ENCODE assay signal across 22 cellular contexts in the genomic region with DNA sequence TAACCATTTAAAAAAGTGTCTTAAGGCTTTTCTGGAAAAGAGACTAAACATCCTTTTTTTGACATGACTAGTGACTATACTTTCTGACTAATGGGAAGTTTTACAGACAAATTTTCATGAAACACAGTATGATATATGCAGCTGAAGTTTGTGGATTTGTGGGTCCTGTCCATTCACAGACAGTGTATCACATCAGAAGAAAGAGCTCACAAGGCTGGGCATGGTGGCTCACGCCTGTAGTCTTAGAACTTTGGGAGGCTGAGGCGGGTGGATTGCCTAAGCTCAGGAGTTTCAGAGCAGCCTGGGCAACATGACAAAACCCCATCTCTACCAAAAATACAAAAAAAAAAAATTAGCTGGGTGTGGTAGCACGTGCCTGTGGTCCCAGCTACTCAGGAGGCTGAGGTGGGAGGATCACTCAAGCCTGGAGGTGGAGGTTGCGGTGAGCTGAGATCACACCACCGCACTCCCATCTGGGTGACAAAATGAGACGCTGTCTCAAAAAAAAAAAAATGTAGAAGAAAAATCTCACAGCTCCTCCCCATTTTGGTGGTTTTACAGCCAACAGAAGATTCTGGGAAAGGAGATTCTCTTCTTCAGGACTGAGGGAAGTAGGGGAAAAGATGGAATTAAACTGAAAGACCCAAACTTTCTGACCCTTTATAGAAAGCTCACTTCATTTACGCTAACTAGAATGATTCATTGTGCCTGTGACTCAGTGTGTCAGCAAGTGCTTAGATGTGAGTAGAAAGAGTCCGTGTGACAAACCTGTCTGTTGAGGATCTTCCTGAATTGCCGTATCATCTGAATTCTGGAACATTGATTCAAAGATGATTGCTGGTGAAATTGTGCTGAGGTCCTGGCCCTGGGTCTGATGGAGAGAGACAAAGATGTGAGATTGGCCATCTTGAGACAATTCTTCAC. TPM values are rescaled to one million over a fixed set of nuclear protein-coding genes. Genes with fewer than 3 reads are reported as not detected.
DNase-seq lines count a peak whose midpoint lies in the region; ATAC-seq, FAIRE-seq and TF ChIP-seq lines count a peak whose summit lies in the region.
"Had no signal": no experiment of that assay in that cellular context is flagged by ENCODE, and none has a peak within 500 bp of the region (broad histone marks: within the 10 kb centered on the region; RNA-seq: fewer than 3 reads in every experiment).

No MANE protein-coding gene starts in this region.

- peaks cover 86% of the 10 kb centered on the region for H3K36me3 Mint-ChIP-seq in activated T-cell treated with anti-CD3 and anti-CD28 coated beads, Interleukin-2, amount 50 U/mL, for 24 hours (ENCODE audit: low read depth)
- peaks cover 15% of the 10 kb centered on the region for H3K36me3 Mint-ChIP-seq in T-helper 17 cell (ENCODE audit: low read depth)
- H3K36me3 Mint-ChIP-seq in natural killer cell treated with Interleukin-12 subunit alpha and Interleukin-12 subunit beta and Interleukin-15 and Interleukin-18, amount 100 ng/mL, for 72 hours = peaks cover 18% of the 10 kb centered on the region

- TF ChIP-seq POLR2A in Peyer's patch (IDR thresholded peaks at IDR 0.05) = no peak

- H3K9me3 ChIP-seq in T-helper 17 cell (ENCODE audit: control insufficient read depth, low read length, poor library complexity, severe bottlenecking) = no peaks in the 10 kb centered on the region
- no peaks in the 10 kb centered on the region for H3K9me3 ChIP-seq in Peyer's patch
- H3K9me3 ChIP-seq: BLaER1 treated with 17β-estradiol and CSF1 and Interleukin-3, amounts not matched to agents 10 nM and 100 nM; tibial nerve had no signal

- no peak overlapping the region for H3K27ac ChIP-seq in Peyer's patch
- H3K27ac ChIP-seq: tibial nerve, WERI-Rb-1 had no signal

- no peaks in the 10 kb centered on the region for H3K9me3 Mint-ChIP-seq in activated T-cell treated with anti-CD3 and anti-CD28 coated beads, Interleukin-2, amount 50 U/mL, for 24 hours
- no peaks in the 10 kb centered on the region for H3K9me3 Mint-ChIP-seq in natural killer cell treated with Interleukin-12 subunit alpha and Interleukin-12 subunit beta and Interleukin-15 and Interleukin-18, amount 100 ng/mL, for 72 hours

- H3K4me3 ChIP-seq in bronchial epithelial cell (ENCODE audit: low read depth, low read length) (no peak overlapping the region), Peyer's patch (no peak overlapping the region)
- H3K4me3 ChIP-seq: BLaER1 treated with 17β-estradiol and CSF1 and Interleukin-3, amounts not matched to agents 10 nM and 100 nM; tibial nerve had no signal

- H3K27me3 ChIP-seq in bronchial epithelial cell (ENCODE audit: control insufficient read depth, insufficient read depth, low read length) (no peaks in the 10 kb centered on the region), Peyer's patch (no peaks in the 10 kb centered on the region)
- H3K27me3 ChIP-seq: BLaER1 treated with 17β-estradiol and CSF1 and Interleukin-3, amounts not matched to agents 10 nM and 100 nM; tibial nerve had no signal

- H3K36me3 ChIP-seq in bronchial epithelial cell (ENCODE audit: control insufficient read depth, insufficient read depth, low read length) (peaks cover 17% of the 10 kb centered on the region), Peyer's patch (peaks cover 0 to 55% (median 0%) of the 10 kb centered on the region in 3 donors)

- intact Hi-C loops in left colon (cut with DNase I, micrococcal nuclease) (no loop called here), left ventricle myocardium superior (cut with micrococcal nuclease) (no loop called here)

- peaks cover 38% of the 10 kb centered on the region for H3K4me1 Mint-ChIP-seq in activated T-cell treated with anti-CD3 and anti-CD28 coated beads, Interleukin-2, amount 50 U/mL, for 24 hours (ENCODE audit: low read depth)
- H3K4me1 Mint-ChIP-seq in T-helper 17 cell = peaks cover 7% of the 10 kb centered on the region
- H3K4me1 Mint-ChIP-seq in natural killer cell treated with Interleukin-12 subunit alpha and Interleukin-12 subunit beta and Interleukin-15 and Interleukin-18, amount 100 ng/mL, for 72 hours (ENCODE audit: low read depth in 2 of 2) = peaks cover 26 to 37% of the 10 kb centered on the region in 2 donors

- no peaks in the 10 kb centered on the region for H3K27me3 Mint-ChIP-seq in activated T-cell treated with anti-CD3 and anti-CD28 coated beads, Interleukin-2, amount 50 U/mL, for 24 hours
- H3K27me3 Mint-ChIP-seq in T-helper 17 cell = no peaks in the 10 kb centered on the region
- no peaks in the 10 kb centered on the region for H3K27me3 Mint-ChIP-seq in natural killer cell treated with Interleukin-12 subunit alpha and Interleukin-12 subunit beta and Interleukin-15 and Interleukin-18, amount 100 ng/mL, for 72 hours

- ATAC-seq in T-helper 17 cell = no peak
- ATAC-seq in natural killer cell treated with Interleukin-12 subunit alpha and Interleukin-12 subunit beta and Interleukin-15 and Interleukin-18, amount 100 ng/mL, for 72 hours = peak; percentile 88 to 89
- no peak for ATAC-seq in left colon
- ATAC-seq in left ventricle myocardium superior = no peak
- ATAC-seq: HCT116 had no signal

- peak overlapping the region; percentile 88 for H3K27ac Mint-ChIP-seq in activated T-cell treated with anti-CD3 and anti-CD28 coated beads, Interleukin-2, amount 50 U/mL, for 24 hours
- peak overlapping the region; percentile 78 for H3K27ac Mint-ChIP-seq in T-helper 17 cell
- peak overlapping the region; percentile 76 to 85 for H3K27ac Mint-ChIP-seq in natural killer cell treated with Interleukin-12 subunit alpha and Interleukin-12 subunit beta and Interleukin-15 and Interleukin-18, amount 100 ng/mL, for 72 hours

- TF ChIP-seq CTCF in bronchial epithelial cell (IDR thresholded peaks at IDR 0.05; ENCODE audit: insufficient read depth, low read length, severe bottlenecking) (no peak), Peyer's patch (IDR thresholded peaks at IDR 0.05) (no peak)

- peak; percentile 52 for FAIRE-seq in bronchial epithelial cell (lab: Jason Lieb, UNC)

- H3K4me1 ChIP-seq in Peyer's patch = no peaks in the 10 kb centered on the region
- H3K4me1 ChIP-seq: tibial nerve had no signal

- peak overlapping the region; percentile 30 for H3K4me3 Mint-ChIP-seq in activated T-cell treated with anti-CD3 and anti-CD28 coated beads, Interleukin-2, amount 50 U/mL, for 24 hours
- no peak overlapping the region for H3K4me3 Mint-ChIP-seq in T-helper 17 cell
- peak overlapping the region; percentile 64 for H3K4me3 Mint-ChIP-seq in natural killer cell treated with Interleukin-12 subunit alpha and Interleukin-12 subunit beta and Interleukin-15 and Interleukin-18, amount 100 ng/mL, for 72 hours

- DNase-seq in activated T-cell treated with anti-CD3 and anti-CD28 coated beads, Interleukin-2, amount 50 U/mL, for 24 hours = no peak
- no peak for DNase-seq in activated T-cell treated with anti-CD3 and anti-CD28 coated beads, Interleukin-2, amount 50 U/mL, for 1 hour
- DNase-seq in T-helper 17 cell (no peak), bronchial epithelial cell (ENCODE audit: low read depth) (peak; percentile 70), left colon (no peak), Peyer's patch (no peak), left ventricle myocardium superior (no peak)
- peak; percentile 71 for DNase-seq in natural killer cell treated with Interleukin-12 subunit alpha and Interleukin-12 subunit beta and Interleukin-15 and Interleukin-18, amount 100 ng/mL, for 72 hours (ENCODE audit: low spot score)
- DNase-seq: cerebellar nuclear complex; foreskin melanocyte; GDM1; Kasumi-1; NCI-H1092 treated with DMSO at 0.1 percent for 48 hours; NCI-H2107; NCI-H526 treated with DMSO at 0.1 percent for 48 hours; SHP77 treated with DMSO at 0.1 percent for 48 hours; stimulated activated naive CD4-positive, alpha-beta T cell; WERI-Rb-1 had no signal

RNA-seq across cellular contexts. Expression of a gene that starts 15.2 kb away (rescaled TPM):
- total RNA-seq in T-helper 17 cell (10 to 100 TPM; 26.7 to 31.9 TPM), bronchial epithelial cell (25.6 and 47.9 TPM in 2 replicates), left colon (10 to 100 TPM; 12.3 to 15.1 TPM), Peyer's patch (10 to 100 TPM in 2 of 4 donors, 1 to 10 TPM in 2; 8.1 to 12.9 (median 9.7) TPM), left ventricle myocardium superior (4.0 TPM)
- total RNA-seq in natural killer cell treated with Interleukin-12 subunit alpha and Interleukin-12 subunit beta and Interleukin-15 and Interleukin-18, amount 100 ng/mL, for 72 hours = 10 to 100 TPM; 72.0 to 82.9 TPM

RNA-seq across cellular contexts. Expression of a gene that starts 15.6 kb away (rescaled TPM):
- 10 to 100 TPM; 13.0 to 13.2 TPM for total RNA-seq in T-helper 17 cell
- total RNA-seq in bronchial epithelial cell = 18.8 and 26.1 TPM in 2 replicates
- total RNA-seq in natural killer cell treated with Interleukin-12 subunit alpha and Interleukin-12 subunit beta and Interleukin-15 and Interleukin-18, amount 100 ng/mL, for 72 hours = 10 to 100 TPM; 29.2 to 33.3 TPM
- total RNA-seq in left colon = 10 to 100 TPM; 36.7 to 43.7 TPM
- total RNA-seq in Peyer's patch = 100 to 1,000 TPM in 1 of 4 donors, 10 to 100 TPM in 3; 27.2 to 178 (median 39.6) TPM
- total RNA-seq in left ventricle myocardium superior = 45.6 TPM

RNA-seq across cellular contexts. Expression of a gene that starts 29.6 kb away (rescaled TPM):
- total RNA-seq in T-helper 17 cell (under 1 TPM; 0.73 to 0.92 TPM), bronchial epithelial cell (0.26 TPM in 2 replicates), left colon (1 to 10 TPM; 7.0 to 7.6 TPM), Peyer's patch (1 to 10 TPM; 3.3 to 3.8 (median 3.6) TPM), left ventricle myocardium superior (1.8 TPM)
- total RNA-seq in natural killer cell treated with Interleukin-12 subunit alpha and Interleukin-12 subunit beta and Interleukin-15 and Interleukin-18, amount 100 ng/mL, for 72 hours = 1 to 10 TPM; 2.8 to 9.0 TPM

RNA-seq across cellular contexts. Expression of a gene that starts 36.2 kb away (rescaled TPM):
- total RNA-seq in T-helper 17 cell (10 to 100 TPM; 25.5 to 26.6 TPM), bronchial epithelial cell (3.7 and 5.6 TPM in 2 replicates), left colon (10 to 100 TPM; 28.0 to 37.9 TPM), Peyer's patch (1 to 10 TPM; 4.1 to 9.5 (median 8.1) TPM), left ventricle myocardium superior (12.8 TPM)
- total RNA-seq in natural killer cell treated with Interleukin-12 subunit alpha and Interleukin-12 subunit beta and Interleukin-15 and Interleukin-18, amount 100 ng/mL, for 72 hours = 10 to 100 TPM; 54.0 to 65.3 TPM

RNA-seq across cellular contexts. Expression of a gene that starts 58.3 kb away (rescaled TPM):
- total RNA-seq in T-helper 17 cell (under 1 TPM; 0.34 to 0.75 TPM), bronchial epithelial cell (0.13 and 0.26 TPM in 2 replicates), left colon (10 to 100 TPM; 49.2 to 62.5 TPM), Peyer's patch (10 to 100 TPM in 3 of 4 donors, 1 to 10 TPM in 1; 9.9 to 67.8 (median 58.0) TPM), left ventricle myocardium superior (0.10 TPM)
- total RNA-seq in natural killer cell treated with Interleukin-12 subunit alpha and Interleukin-12 subunit beta and Interleukin-15 and Interleukin-18, amount 100 ng/mL, for 72 hours = not detected
- total RNA-seq: A673 had no signal

Comparison
In these comparisons a context has a peak if more than half of its experiments do, and no peak if none do; other contexts are left out.
1. DNase-seq: peak in bronchial epithelial cell (single experiment) and natural killer cell treated with Interleukin-12 subunit alpha and Interleukin-12 subunit beta and Interleukin-15 and Interleukin-18, amount 100 ng/mL, for 72 hours (single experiment); none in activated T-cell treated with anti-CD3 and anti-CD28 coated beads, Interleukin-2, amount 50 U/mL, for 24 hours (single experiment), activated T-cell treated with anti-CD3 and anti-CD28 coated beads, Interleukin-2, amount 50 U/mL, for 1 hour (single experiment), T-helper 17 cell (0 of 3), left colon (0 of 2), Peyer's patch (0 of 3) and left ventricle myocardium superior (single experiment).
2. ATAC-seq: peak in natural killer cell treated with Interleukin-12 subunit alpha and Interleukin-12 subunit beta and Interleukin-15 and Interleukin-18, amount 100 ng/mL, for 72 hours (2 of 2); none in T-helper 17 cell (single experiment), left colon (single experiment) and left ventricle myocardium superior (single experiment).
3. Peak in every context shown above with its lines, with median percentiles within 50 percentile points of each other: H3K27ac Mint-ChIP-seq.